ENCODE assay signal across 33 cellular contexts in the genomic region with DNA sequence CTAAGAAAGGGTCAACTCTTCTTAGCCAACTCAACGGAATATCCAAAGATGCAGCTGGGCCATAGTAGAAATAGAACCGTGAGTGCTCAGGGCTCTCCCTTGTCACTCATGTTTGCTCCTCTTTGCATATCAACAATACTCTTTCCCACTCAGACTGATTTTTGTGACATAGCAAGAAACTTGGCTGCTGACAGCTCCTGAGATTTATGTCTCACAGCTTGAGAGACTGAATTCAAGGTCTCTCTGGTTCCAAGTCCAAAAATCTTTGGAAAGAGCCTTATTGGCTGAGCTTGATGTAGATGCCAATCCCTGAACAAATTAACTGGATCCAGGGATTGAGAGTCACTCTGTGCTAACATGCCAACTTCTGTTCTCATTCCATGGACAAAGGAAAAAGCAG.
"Had no signal": no experiment of that assay in that cellular context is flagged by ENCODE, and none has a peak within 500 bp of the region (broad histone marks: within the 10 kb centered on the region; RNA-seq: fewer than 3 reads in every experiment).

No MANE protein-coding gene starts in this region.

- H3K36me3 ChIP-seq: MG63 had no signal

- H3K27me3 ChIP-seq: MG63 had no signal

- H3K9me3 ChIP-seq: MG63 had no signal

- DNase-seq: Karpas-422, Kasumi-1, MG63, MM.1S, MV-4-11, NCI-H1048, NCI-H1092, NCI-H1092 treated with DMSO at 0.1 percent for 48 hours, NCI-H1105, NCI-H1105 treated with DMSO at 0.1 percent for 48 hours, NCI-H1417, NCI-H1417 treated with DMSO at 0.1 percent for 48 hours, NCI-H1436, NCI-H1436 treated with DMSO at 0.1 percent for 48 hours, NCI-H146, NCI-H1694, NCI-H1694 treated with DMSO at 0.1 percent for 48 hours, NCI-H187, NCI-H187 treated with DMSO at 0.1 percent for 48 hours, NCI-H1930, NCI-H2029, NCI-H2029 treated with DMSO at 0.1 percent for 48 hours, NCI-H2081, NCI-H2081 treated with DMSO at 0.1 percent for 48 hours, NCI-H2107, NCI-H2171, NCI-H2171 treated with DMSO at 0.1 percent for 48 hours, NCI-H2227 treated with DMSO at 0.1 percent for 48 hours, NCI-H226, NCI-H345, NCI-H446 treated with DMSO at 0.1 percent for 48 hours, NCI-H510A, NCI-H510A treated with DMSO at 0.1 percent for 48 hours had no signal

- H3K4me3 ChIP-seq: MG63 had no signal
